In genomic region chr7:2520808-2521146, GRCh38 we compare ENCODE assay signal across 9 cellular contexts. TPM values are rescaled to one million over a fixed set of nuclear protein-coding genes. Genes with fewer than 3 reads are reported as not detected.
DNase-seq lines count a peak whose midpoint lies in the region; ATAC-seq and TF ChIP-seq lines count a peak whose summit lies in the region.
"Had no signal": no experiment of that assay in that cellular context is flagged by ENCODE, and none has a peak within 500 bp of the region (broad histone marks: within the 10 kb centered on the region; RNA-seq: fewer than 3 reads in every experiment).

No MANE protein-coding gene starts in this region.

- H3K79me2 ChIP-seq in neural cell (replicated peaks; ENCODE audit: insufficient read depth, low read length), result peaks cover 34% of the 10 kb centered on the region

- ATAC-seq in HG02623 (IDR thresholded peaks at IDR 0.05; ENCODE audit: unreplicated experiment) (no peak), GM19467 (IDR thresholded peaks at IDR 0.05; ENCODE audit: unreplicated experiment) (no peak)

- peak overlapping the region; percentile 82 for H3K27ac ChIP-seq in colonic mucosa
- no peak overlapping the region for H3K27ac ChIP-seq in neural cell (ENCODE audit: low read length)

- peaks cover 24% of the 10 kb centered on the region for H3K4me1 ChIP-seq in colonic mucosa

- no peak for TF ChIP-seq CTCF in BJ (IDR thresholded peaks at IDR 0.05; ENCODE audit: insufficient read depth, low read depth, low read length)
- TF ChIP-seq CTCF in colonic mucosa (IDR thresholded peaks at IDR 0.05), result no peak
- no peak for TF ChIP-seq CTCF in neural cell (IDR thresholded peaks at IDR 0.05; ENCODE audit: poor library complexity, severe bottlenecking)

- H3K36me3 ChIP-seq in BJ (ENCODE audit: control insufficient read depth, insufficient read depth, low read length) (peaks cover 4% of the 10 kb centered on the region), colonic mucosa (no peaks in the 10 kb centered on the region), neural cell (ENCODE audit: insufficient read depth, low read length) (no peaks in the 10 kb centered on the region)

- intact Hi-C loops in colonic mucosa (cut with DNase I), result no loop called here

- no peaks in the 10 kb centered on the region for H4K20me1 ChIP-seq in neural cell (ENCODE audit: insufficient read depth)

- H3K4me3 ChIP-seq in BJ (ENCODE audit: low read depth, low read length) (peak overlapping the region; percentile 52), colonic mucosa (peak overlapping the region; percentile 53), neural cell (ENCODE audit: low read length) (peak overlapping the region; percentile 10)

- H3K27me3 ChIP-seq in BJ (ENCODE audit: control insufficient read depth, insufficient read depth, low read length) (no peaks in the 10 kb centered on the region), colonic mucosa (no peaks in the 10 kb centered on the region), neural cell (ENCODE audit: insufficient read depth, low read depth, low read length) (peaks cover 10% of the 10 kb centered on the region)

- no peak overlapping the region for H2AFZ ChIP-seq in neural cell (ENCODE audit: low read depth, low read length)

- H3K9ac ChIP-seq in colonic mucosa (ENCODE audit: low read depth in 2 of 2, low read length in 2 of 2) (peak overlapping the region; percentile 57 to 98), neural cell (ENCODE audit: low read length) (no peak overlapping the region)

- H3K4me2 ChIP-seq in neural cell (ENCODE audit: low read length), result no peak overlapping the region

- H3K9me2 ChIP-seq in neural cell (ENCODE audit: insufficient read depth, low read length), result no peaks in the 10 kb centered on the region

- no peaks in the 10 kb centered on the region for H3F3A ChIP-seq in neural cell (ENCODE audit: insufficient read depth, low read length, poor library complexity, severe bottlenecking)

- TF ChIP-seq EP300 in neural cell (conservative IDR thresholded peaks at IDR 0.05; ENCODE audit: poor library complexity, severe bottlenecking), result no peak

- TF ChIP-seq RAD21 in neural cell (conservative IDR thresholded peaks at IDR 0.05), result no peak

- POLR2A ChIA-PET in BJ (lab: Charles Lee), result no interaction called here

- CTCF ChIA-PET in BJ (lab: Yijun Ruan, JAX), result interaction anchor here (1.0 kb wide), 1 partner anchor 55 kb away, joined by 3 read pairs; no protein-coding TSS in a partner anchor

- H3K9me3 ChIP-seq in colonic mucosa, result no peaks in the 10 kb centered on the region
- H3K9me3 ChIP-seq in neural cell (ENCODE audit: low read length), result no peaks in the 10 kb centered on the region

- DNase-seq in BJ (ENCODE audit: low read depth) (no peak), M059J (ENCODE audit: low read depth) (peak; percentile 74), colonic mucosa (peak; percentile 69), DMS153 treated with DMSO at 0.1 percent for 48 hours (lab: John Stamatoyannopoulos, UW; ENCODE audit: unreplicated experiment) (no peak), NCI-H2227 (lab: John Stamatoyannopoulos, UW; ENCODE audit: unreplicated experiment) (no peak)

TF ChIP-seq in neural cell, 6 proteins besides CTCF, POLR2A, EP300 and RAD21:
- TF ChIP-seq SMC3 (conservative IDR thresholded peaks at IDR 0.05; ENCODE audit: poor library complexity) (no peak), POLR2AphosphoS5 (IDR thresholded peaks at IDR 0.05) (no peak), REST (IDR thresholded peaks at IDR 0.05; ENCODE audit: borderline replicate concordance) (no peak), MXI1 (conservative IDR thresholded peaks at IDR 0.05; ENCODE audit: poor library complexity, severe bottlenecking) (no peak), TAF1 (IDR thresholded peaks at IDR 0.05; ENCODE audit: low read depth) (no peak), EZH2 (IDR thresholded peaks at IDR 0.05; ENCODE audit: borderline replicate concordance, insufficient read depth, low read length, poor library complexity, severe bottlenecking) (no peak)

RNA-seq across cellular contexts. Expression of gene LFNG, which starts 1.2 kb away (rescaled TPM):
- polyA plus RNA-seq in BJ (2011; rRNA removed) (2.0 and 3.1 TPM in 2 replicates), neural cell (0.30 and 1.5 TPM in 2 replicates)
- polyA minus RNA-seq in BJ (2011; rRNA and poly(A)+ RNA removed), result 2.2 TPM in 2 replicates
- 4.9 and 11.9 TPM in 2 replicates for total RNA-seq in M059J (2014; rRNA removed; shearing (Covaris generic))
- 100 to 1,000 TPM in 1 of 2 donors, 10 to 100 TPM in 1; 61.4 to 105 TPM for total RNA-seq in colonic mucosa
- 0.49 TPM in 1 of 2 replicates, not detected in the other for polyA minus RNA-seq in neural cell

RNA-seq across cellular contexts. Expression of gene BRAT1, which starts 34.5 kb away (rescaled TPM):
- 9.1 and 17.9 TPM in 2 replicates for polyA plus RNA-seq in BJ (2011; rRNA removed)
- 7.7 and 8.5 TPM in 2 replicates for polyA minus RNA-seq in BJ (2011; rRNA and poly(A)+ RNA removed)
- 18.8 and 39.0 TPM in 2 replicates for total RNA-seq in M059J (2014; rRNA removed; shearing (Covaris generic))
- 10 to 100 TPM; 19.3 to 40.0 TPM for total RNA-seq in colonic mucosa
- polyA plus RNA-seq in neural cell, result 60.3 and 68.6 TPM in 2 replicates
- 24.8 and 30.9 TPM in 2 replicates for polyA minus RNA-seq in neural cell

RNA-seq across cellular contexts. Expression of gene IQCE, which starts 38.0 kb away (rescaled TPM):
- 6.8 and 9.9 TPM in 2 replicates for polyA plus RNA-seq in BJ (2011; rRNA removed)
- 7.5 and 8.6 TPM in 2 replicates for polyA minus RNA-seq in BJ (2011; rRNA and poly(A)+ RNA removed)
- 7.9 and 11.2 TPM in 2 replicates for total RNA-seq in M059J (2014; rRNA removed; shearing (Covaris generic))
- total RNA-seq in colonic mucosa, result 10 to 100 TPM; 23.2 to 36.3 TPM
- polyA plus RNA-seq in neural cell, result 15.2 and 21.2 TPM in 2 replicates
- polyA minus RNA-seq in neural cell, result 32.5 and 37.3 TPM in 2 replicates

RNA-seq across cellular contexts. Expression of gene GRIFIN, which starts 44.6 kb away (rescaled TPM):
- polyA plus RNA-seq in BJ (2011; rRNA removed) (not detected in 2 replicates), neural cell (not detected in 2 replicates)
- not detected in 2 replicates for polyA minus RNA-seq in BJ (2011; rRNA and poly(A)+ RNA removed)
- total RNA-seq in M059J (2014; rRNA removed; shearing (Covaris generic)), result not detected in 2 replicates
- not detected for total RNA-seq in colonic mucosa
- not detected in 2 replicates for polyA minus RNA-seq in neural cell
- total RNA-seq: lung microvascular endothelial cell had no signal

Comparison
In these comparisons a context has a peak if more than half of its experiments do, and no peak if none do; other contexts are left out.
1. DNase-seq: peak in M059J (single experiment) and colonic mucosa (single experiment); none in BJ (single experiment), DMS153 treated with DMSO at 0.1 percent for 48 hours (single experiment) and NCI-H2227 (single experiment).
2. Peak in every context shown above with its lines, with median percentiles within 50 percentile points of each other: H3K4me3 ChIP-seq.